1 cellular context compared by ENCODE assay signal in the genomic region with DNA sequence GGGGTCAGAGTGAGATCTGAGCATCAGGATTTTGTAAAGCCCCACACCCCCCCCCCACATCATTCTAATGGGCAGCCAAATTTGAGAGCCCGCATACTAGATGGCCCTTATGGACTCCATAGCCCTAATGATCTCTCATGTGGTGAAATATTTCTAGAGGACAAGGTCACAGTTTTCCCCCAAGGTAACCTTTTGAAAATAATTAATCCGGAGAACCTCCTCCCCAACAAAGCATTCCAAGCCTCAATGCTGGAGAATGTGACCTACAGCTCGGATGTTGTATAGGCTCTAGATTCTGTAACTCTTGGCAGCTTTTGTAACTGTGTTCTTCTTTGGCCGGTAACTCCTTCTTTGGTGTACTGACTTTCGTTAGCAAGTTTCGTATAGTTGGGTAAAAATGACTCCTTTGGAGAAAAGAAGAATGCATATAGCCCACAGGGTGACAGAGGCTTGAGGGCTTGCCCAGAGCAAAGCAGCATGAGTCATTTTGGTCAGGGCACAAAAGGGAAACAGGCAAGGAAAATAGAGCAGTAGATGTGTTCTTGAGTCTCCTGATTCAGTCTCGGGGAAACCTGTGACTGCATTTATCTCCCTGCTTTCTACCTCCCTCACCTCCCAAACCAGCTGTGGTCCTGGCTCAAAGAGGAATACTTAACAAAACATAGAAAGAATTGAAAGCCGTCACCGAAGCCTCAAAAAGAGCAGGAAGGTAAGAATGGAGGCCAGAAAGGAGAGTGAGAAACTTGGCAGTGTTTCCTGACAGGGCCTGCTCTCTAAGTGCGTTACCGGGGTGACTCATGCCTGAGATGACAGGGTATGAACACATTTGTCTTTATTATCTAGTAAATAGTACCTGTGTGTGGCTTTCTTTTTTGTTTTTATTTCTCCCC.
TF ChIP-seq lines count a peak whose summit lies in the region.

No MANE protein-coding gene starts in this region.

TF ChIP-seq in GM12878, 131 proteins besides CTCF, POLR2A, EP300 and RAD21 (continued from another document):
- TF ChIP-seq, protein P1, sequence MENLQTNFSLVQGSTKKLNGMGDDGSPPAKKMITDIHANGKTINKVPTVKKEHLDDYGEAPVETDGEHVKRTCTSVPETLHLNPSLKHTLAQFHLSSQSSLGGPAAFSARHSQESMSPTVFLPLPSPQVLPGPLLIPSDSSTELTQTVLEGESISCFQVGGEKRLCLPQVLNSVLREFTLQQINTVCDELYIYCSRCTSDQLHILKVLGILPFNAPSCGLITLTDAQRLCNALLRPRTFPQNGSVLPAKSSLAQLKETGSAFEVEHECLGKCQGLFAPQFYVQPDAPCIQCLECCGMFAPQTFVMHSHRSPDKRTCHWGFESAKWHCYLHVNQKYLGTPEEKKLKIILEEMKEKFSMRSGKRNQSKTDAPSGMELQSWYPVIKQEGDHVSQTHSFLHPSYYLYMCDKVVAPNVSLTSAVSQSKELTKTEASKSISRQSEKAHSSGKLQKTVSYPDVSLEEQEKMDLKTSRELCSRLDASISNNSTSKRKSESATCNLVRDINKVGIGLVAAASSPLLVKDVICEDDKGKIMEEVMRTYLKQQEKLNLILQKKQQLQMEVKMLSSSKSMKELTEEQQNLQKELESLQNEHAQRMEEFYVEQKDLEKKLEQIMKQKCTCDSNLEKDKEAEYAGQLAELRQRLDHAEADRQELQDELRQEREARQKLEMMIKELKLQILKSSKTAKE (IDR thresholded peaks at IDR 0.05; ENCODE audit: low read depth, poor library complexity, severe bottlenecking): peak; percentile 51
- TF ChIP-seq STAT1 (conservative IDR thresholded peaks at IDR 0.05) (no peak), BRCA1 (IDR thresholded peaks at IDR 0.05; ENCODE audit: low read depth, low read length) (no peak), MEF2A (IDR thresholded peaks at IDR 0.05; ENCODE audit: insufficient read depth, low read depth, low read length) (no peak), RUNX3 (IDR thresholded peaks at IDR 0.05; ENCODE audit: low read length) (no peak), RB1 (IDR thresholded peaks at IDR 0.05; ENCODE audit: borderline replicate concordance) (no peak), ZSCAN29 (IDR thresholded peaks at IDR 0.05) (no peak), POLR2AphosphoS5 (IDR thresholded peaks at IDR 0.05; ENCODE audit: low read length) (no peak), NFXL1 (IDR thresholded peaks at IDR 0.05; ENCODE audit: borderline replicate concordance) (no peak), HDGF (IDR thresholded peaks at IDR 0.05) (no peak), IRF4 (IDR thresholded peaks at IDR 0.05; ENCODE audit: low read depth, low read length) (no peak), JUNB (IDR thresholded peaks at IDR 0.05) (no peak; the same call in 1 of the 2 replicates), ZNF622 (IDR thresholded peaks at IDR 0.05) (no peak), JUND (IDR thresholded peaks at IDR 0.05; ENCODE audit: low read depth, low read length) (peak; percentile 21; the same call in 1 of the 2 replicates), IKZF1 (conservative IDR thresholded peaks at IDR 0.05) (peak; percentile 39; the same call in 1 of the 2 replicates)
